Comparison of ENCODE assay signal across 21 cellular contexts in genomic region chr14:23613242-23614070, GRCh38. TPM values are rescaled to one million over a fixed set of nuclear protein-coding genes. Genes with fewer than 3 reads are reported as not detected.
DNase-seq lines count a peak whose midpoint lies in the region; ATAC-seq and TF ChIP-seq lines count a peak whose summit lies in the region.
"Had no signal": no experiment of that assay in that cellular context is flagged by ENCODE, and none has a peak within 500 bp of the region (broad histone marks: within the 10 kb centered on the region; RNA-seq: fewer than 3 reads in every experiment).

No MANE protein-coding gene starts in this region.

- H3K4me1 ChIP-seq in hepatocyte (ENCODE audit: insufficient read depth) (peaks cover 41% of the 10 kb centered on the region), muscle layer of duodenum (ENCODE audit: control insufficient read depth in 1 of 2, insufficient read depth in 2 of 2, low read length in 2 of 2) (peaks cover 0 to 13% of the 10 kb centered on the region in 2 donors)
- H3K4me1 ChIP-seq: heart right ventricle, testis had no signal

- no peaks in the 10 kb centered on the region for H4K20me1 ChIP-seq in hepatocyte (ENCODE audit: insufficient read depth, poor library complexity, severe bottlenecking)
- H4K20me1 ChIP-seq: BLaER1 treated with 17β-estradiol and CSF1 and Interleukin-3, amounts not matched to agents 10 nM and 100 nM had no signal

- peak overlapping the region; percentile 78 for H3K27ac ChIP-seq in hepatocyte
- peak overlapping the region; percentile 65 for H3K27ac ChIP-seq in muscle layer of duodenum (ENCODE audit: low read length)
- H3K27ac ChIP-seq: BLaER1 treated with 17β-estradiol and CSF1 and Interleukin-3, amounts not matched to agents 10 nM and 100 nM; coronary artery; heart right ventricle; ovary; testis had no signal

- H3K27me3 ChIP-seq in hepatocyte (no peaks in the 10 kb centered on the region), muscle layer of duodenum (ENCODE audit: low read depth, low read length) (no peaks in the 10 kb centered on the region)
- H3K27me3 ChIP-seq: BLaER1 treated with 17β-estradiol and CSF1 and Interleukin-3, amounts not matched to agents 10 nM and 100 nM; ovary; testis had no signal

- no peak overlapping the region for H2AFZ ChIP-seq in hepatocyte

- H3K36me3 ChIP-seq in hepatocyte (replicated peaks; ENCODE audit: insufficient read depth, low read depth) (no peaks in the 10 kb centered on the region), muscle layer of duodenum (ENCODE audit: control insufficient read depth in 1 of 2, insufficient read depth in 2 of 2, low read length in 2 of 2) (no peaks in the 10 kb centered on the region)
- H3K36me3 ChIP-seq: BLaER1 treated with 17β-estradiol and CSF1 and Interleukin-3, amounts not matched to agents 10 nM and 100 nM; heart right ventricle; ovary had no signal

- no peaks in the 10 kb centered on the region for H3K9me3 ChIP-seq in hepatocyte (ENCODE audit: low read depth)
- H3K9me3 ChIP-seq in muscle layer of duodenum (ENCODE audit: control insufficient read depth in 1 of 2, low read length in 2 of 2): no peaks in the 10 kb centered on the region
- H3K9me3 ChIP-seq: heart right ventricle, ovary, testis had no signal

- 55% methylated on average over 6 of the region's 6 CpGs for WGBS in hepatocyte (ENCODE audit: low lambda C conversion rate, missing lambda C conversion rate)

- H3K4me2 ChIP-seq in hepatocyte: peak overlapping the region; percentile 51
- H3K4me2 ChIP-seq: BLaER1 treated with 17β-estradiol and CSF1 and Interleukin-3, amounts not matched to agents 10 nM and 100 nM had no signal

- H3K79me2 ChIP-seq in hepatocyte: no peaks in the 10 kb centered on the region

- DNase-seq in DMS53 treated with DMSO at 0.1 percent for 48 hours (lab: John Stamatoyannopoulos, UW; ENCODE audit: unreplicated experiment) (peak; percentile 78), hepatocyte (ENCODE audit: low spot score) (peak; percentile 26), NCI-H2171 (lab: John Stamatoyannopoulos, UW) (no peak)
- DNase-seq: activated CD8-positive, alpha-beta memory T cell treated with anti-CD3 and anti-CD28 coated beads, Interleukin-2, amount 50 U/mL, for 48 hours; activated effector memory CD4-positive, alpha-beta T cell treated with anti-CD3 and anti-CD28 coated beads, Interleukin-2, amount 50 U/mL, for 16 hours; heart right ventricle; naive thymus-derived CD4-positive, alpha-beta T cell; NCI-H1694 treated with DMSO at 0.1 percent for 48 hours; NCI-H226; ovary; SHP77 treated with DMSO at 0.1 percent for 48 hours; testis had no signal

- TF ChIP-seq CTCF in hepatocyte (IDR thresholded peaks at IDR 0.05; ENCODE audit: poor library complexity): no peak

- H3K4me3 ChIP-seq in hepatocyte (no peak overlapping the region), muscle layer of duodenum (ENCODE audit: low read depth in 1 of 2, low read length in 2 of 2) (no peak overlapping the region)
- H3K4me3 ChIP-seq: BLaER1 treated with 17β-estradiol and CSF1 and Interleukin-3, amounts not matched to agents 10 nM and 100 nM; coronary artery; heart right ventricle; ovary; testis had no signal

- no peak for ATAC-seq in HG03342 (IDR thresholded peaks at IDR 0.05; ENCODE audit: unreplicated experiment)
- ATAC-seq in GM21723 (IDR thresholded peaks at IDR 0.05; ENCODE audit: unreplicated experiment): no peak
- ATAC-seq: HCT116; heart right ventricle; naive thymus-derived CD4-positive, alpha-beta T cell; sciatic nerve had no signal

- no peaks in the 10 kb centered on the region for H3K9me2 ChIP-seq in hepatocyte (replicated peaks; ENCODE audit: insufficient read depth)

RNA-seq across cellular contexts. Expression of gene DHRS2, which starts 22.7 kb away (rescaled TPM):
- total RNA-seq in hepatocyte: 10.4 and 13.2 TPM in 2 replicates
- polyA plus RNA-seq in hepatocyte: 14.2 and 15.1 TPM in 2 replicates
- total RNA-seq: endothelial cell of umbilical vein, heart right ventricle, sciatic nerve had no signal

RNA-seq across cellular contexts. Expression of gene JPH4, which starts 34.9 kb away (rescaled TPM):
- 2.3 and 2.7 TPM in 2 replicates for total RNA-seq in hepatocyte
- polyA plus RNA-seq in hepatocyte: 1.7 and 2.7 TPM in 2 replicates
- total RNA-seq: endothelial cell of umbilical vein, lung microvascular endothelial cell had no signal

RNA-seq across cellular contexts. Expression of gene AP1G2, which starts 45.9 kb away (rescaled TPM):
- total RNA-seq in hepatocyte: 87.5 and 114 TPM in 2 replicates
- 191 and 282 TPM in 2 replicates for polyA plus RNA-seq in hepatocyte

RNA-seq across cellular contexts. Expression of gene THTPA, which starts 57.4 kb away (rescaled TPM):
- 13.5 and 20.4 TPM in 2 replicates for total RNA-seq in hepatocyte
- 14.2 and 15.5 TPM in 2 replicates for polyA plus RNA-seq in hepatocyte
